Comparison of ENCODE assay signal across 1 cellular context in genomic region chr1:27357281-27358037, GRCh38.
TF ChIP-seq lines count a peak whose summit lies in the region.

No MANE protein-coding gene starts in this region.

TF ChIP-seq in HEK293, 187 proteins besides CTCF, POLR2A, EP300 and RAD21 (continued from another document and continues in another):
- TF ChIP-seq ZBTB11 (tag by site-specific recombination; conservative IDR thresholded peaks at IDR 0.05; ENCODE audit: low read depth) (no peak), ZNF423 (tag by site-specific recombination; IDR thresholded peaks at IDR 0.05) (no peak), ZBTB8A (tag by site-specific recombination; IDR thresholded peaks at IDR 0.05) (no peak), ZNF174 (tag by site-specific recombination; IDR thresholded peaks at IDR 0.05) (no peak), ZNF626 (tag by site-specific recombination; IDR thresholded peaks at IDR 0.05) (no peak), SP3 (tag by site-specific recombination; IDR thresholded peaks at IDR 0.05) (peak; percentile 50; the same call in 1 of the 2 replicates), ZNF473 (tag by site-specific recombination; IDR thresholded peaks at IDR 0.05) (no peak), IKZF3 (tag by site-specific recombination; IDR thresholded peaks at IDR 0.05) (no peak), ZNF501 (tag by site-specific recombination; IDR thresholded peaks at IDR 0.05) (no peak), ZNF184 (tag by site-specific recombination; IDR thresholded peaks at IDR 0.05) (no peak), PRDM2 (tag by site-specific recombination; IDR thresholded peaks at IDR 0.05; ENCODE audit: borderline replicate concordance) (no peak), ZNF223 (tag by site-specific recombination; IDR thresholded peaks at IDR 0.05) (no peak), FEZF1 (tag by site-specific recombination; IDR thresholded peaks at IDR 0.05) (no peak), ZSCAN4 (tag by site-specific recombination; IDR thresholded peaks at IDR 0.05) (no peak), ZBTB26 (tag by site-specific recombination; optimal IDR thresholded peaks at IDR 0.05) (no peak), ZNF133 (tag by site-specific recombination; IDR thresholded peaks at IDR 0.05) (no peak), ZNF394 (tag by site-specific recombination; IDR thresholded peaks at IDR 0.05; ENCODE audit: borderline replicate concordance) (no peak), ZNF202 (tag by site-specific recombination; IDR thresholded peaks at IDR 0.05; ENCODE audit: borderline replicate concordance) (no peak), SP7 (tag by site-specific recombination; IDR thresholded peaks at IDR 0.05) (0 out of 2 replicates have a peak, but pooled peaks have one; percentile 22), ZNF571 (tag by site-specific recombination; IDR thresholded peaks at IDR 0.05) (no peak), SCRT2 (tag by site-specific recombination; IDR thresholded peaks at IDR 0.05) (peak; percentile 100), ZFP37 (tag by site-specific recombination; IDR thresholded peaks at IDR 0.05) (no peak), ZNF138 (tag by site-specific recombination; IDR thresholded peaks at IDR 0.05; ENCODE audit: borderline replicate concordance) (no peak), WT1 (tag by site-specific recombination; IDR thresholded peaks at IDR 0.05) (no peak), KLF10 (tag by site-specific recombination; IDR thresholded peaks at IDR 0.05) (no peak), KLF1 (tag by site-specific recombination; IDR thresholded peaks at IDR 0.05) (no peak), ZNF514 (tag by site-specific recombination; IDR thresholded peaks at IDR 0.05) (no peak), PRDM6 (tag by site-specific recombination; IDR thresholded peaks at IDR 0.05) (no peak), ZNF248 (tag by site-specific recombination; IDR thresholded peaks at IDR 0.05) (no peak), ZBTB17 (tag by site-specific recombination; IDR thresholded peaks at IDR 0.05) (0 out of 2 replicates have a peak, but pooled peaks have one; percentile 24), ZBTB21 (tag by site-specific recombination; IDR thresholded peaks at IDR 0.05) (no peak), ZNF324 (tag by site-specific recombination; IDR thresholded peaks at IDR 0.05) (no peak), ZNF561 (tag by site-specific recombination; IDR thresholded peaks at IDR 0.05; ENCODE audit: borderline replicate concordance) (no peak), ZEB2 (tag by site-specific recombination; IDR thresholded peaks at IDR 0.05) (0 out of 2 replicates have a peak, but pooled peaks have one; percentile 46), GLI4 (tag by site-specific recombination; IDR thresholded peaks at IDR 0.05) (no peak), KLF16 (tag by site-specific recombination; IDR thresholded peaks at IDR 0.05) (peak; percentile 87), ZFHX2 (tag by site-specific recombination; conservative IDR thresholded peaks at IDR 0.05) (peak; percentile 90), ZNF510 (tag by site-specific recombination; IDR thresholded peaks at IDR 0.05; ENCODE audit: insufficient replicate concordance) (no peak), ZNF585B (tag by site-specific recombination; IDR thresholded peaks at IDR 0.05) (no peak), ZNF747 (tag by site-specific recombination; IDR thresholded peaks at IDR 0.05) (no peak), INSM2 (tag by site-specific recombination; IDR thresholded peaks at IDR 0.05) (no peak), MYNN (tag by site-specific recombination; IDR thresholded peaks at IDR 0.05; ENCODE audit: borderline replicate concordance) (no peak), ZNF169 (tag by site-specific recombination; IDR thresholded peaks at IDR 0.05) (no peak), SALL2 (tag by site-specific recombination; IDR thresholded peaks at IDR 0.05; ENCODE audit: borderline replicate concordance) (no peak), ZNF555 (tag by site-specific recombination; conservative IDR thresholded peaks at IDR 0.05) (no peak), ZNF221 (tag by site-specific recombination; IDR thresholded peaks at IDR 0.05; ENCODE audit: borderline replicate concordance) (no peak), PRDM10 (tag by site-specific recombination; IDR thresholded peaks at IDR 0.05) (no peak)
